1 cellular context compared by ENCODE assay signal in the genomic region with DNA sequence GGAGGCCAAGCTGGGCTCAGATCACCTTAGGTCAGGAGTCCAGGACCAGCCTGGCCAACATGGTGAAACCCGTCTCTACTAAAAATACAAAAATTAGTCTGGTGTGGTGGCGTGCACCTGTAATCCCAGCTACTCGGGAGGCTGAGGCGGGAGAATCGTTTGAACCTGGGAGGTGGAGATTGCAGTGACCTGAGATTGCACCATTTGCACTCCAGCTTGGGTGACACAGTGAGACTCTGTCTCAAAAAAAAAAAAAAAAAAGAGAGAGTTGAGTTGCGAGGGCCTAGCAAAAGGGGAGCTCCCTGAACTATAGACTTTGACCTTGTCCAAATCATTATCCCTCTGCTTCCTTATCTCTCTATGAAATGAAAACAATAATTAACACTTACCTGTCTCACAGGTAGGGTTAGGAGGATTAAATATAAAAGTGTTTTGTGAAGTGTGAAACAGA.
A peak's percentile ranks its signal among the peaks of the same experiment; 100 is the strongest.
TF ChIP-seq lines count a peak whose summit lies in the region.
"Not testable (repeated sequence)": the region's sequence is repeated elsewhere in the genome, so short reads cannot be mapped to it uniquely, and the experiment has no call there.

No MANE protein-coding gene starts in this region.

TF ChIP-seq in HepG2, 621 proteins besides CTCF, POLR2A, EP300 and RAD21 (continued from another document):
- TF ChIP-seq, protein P1, sequence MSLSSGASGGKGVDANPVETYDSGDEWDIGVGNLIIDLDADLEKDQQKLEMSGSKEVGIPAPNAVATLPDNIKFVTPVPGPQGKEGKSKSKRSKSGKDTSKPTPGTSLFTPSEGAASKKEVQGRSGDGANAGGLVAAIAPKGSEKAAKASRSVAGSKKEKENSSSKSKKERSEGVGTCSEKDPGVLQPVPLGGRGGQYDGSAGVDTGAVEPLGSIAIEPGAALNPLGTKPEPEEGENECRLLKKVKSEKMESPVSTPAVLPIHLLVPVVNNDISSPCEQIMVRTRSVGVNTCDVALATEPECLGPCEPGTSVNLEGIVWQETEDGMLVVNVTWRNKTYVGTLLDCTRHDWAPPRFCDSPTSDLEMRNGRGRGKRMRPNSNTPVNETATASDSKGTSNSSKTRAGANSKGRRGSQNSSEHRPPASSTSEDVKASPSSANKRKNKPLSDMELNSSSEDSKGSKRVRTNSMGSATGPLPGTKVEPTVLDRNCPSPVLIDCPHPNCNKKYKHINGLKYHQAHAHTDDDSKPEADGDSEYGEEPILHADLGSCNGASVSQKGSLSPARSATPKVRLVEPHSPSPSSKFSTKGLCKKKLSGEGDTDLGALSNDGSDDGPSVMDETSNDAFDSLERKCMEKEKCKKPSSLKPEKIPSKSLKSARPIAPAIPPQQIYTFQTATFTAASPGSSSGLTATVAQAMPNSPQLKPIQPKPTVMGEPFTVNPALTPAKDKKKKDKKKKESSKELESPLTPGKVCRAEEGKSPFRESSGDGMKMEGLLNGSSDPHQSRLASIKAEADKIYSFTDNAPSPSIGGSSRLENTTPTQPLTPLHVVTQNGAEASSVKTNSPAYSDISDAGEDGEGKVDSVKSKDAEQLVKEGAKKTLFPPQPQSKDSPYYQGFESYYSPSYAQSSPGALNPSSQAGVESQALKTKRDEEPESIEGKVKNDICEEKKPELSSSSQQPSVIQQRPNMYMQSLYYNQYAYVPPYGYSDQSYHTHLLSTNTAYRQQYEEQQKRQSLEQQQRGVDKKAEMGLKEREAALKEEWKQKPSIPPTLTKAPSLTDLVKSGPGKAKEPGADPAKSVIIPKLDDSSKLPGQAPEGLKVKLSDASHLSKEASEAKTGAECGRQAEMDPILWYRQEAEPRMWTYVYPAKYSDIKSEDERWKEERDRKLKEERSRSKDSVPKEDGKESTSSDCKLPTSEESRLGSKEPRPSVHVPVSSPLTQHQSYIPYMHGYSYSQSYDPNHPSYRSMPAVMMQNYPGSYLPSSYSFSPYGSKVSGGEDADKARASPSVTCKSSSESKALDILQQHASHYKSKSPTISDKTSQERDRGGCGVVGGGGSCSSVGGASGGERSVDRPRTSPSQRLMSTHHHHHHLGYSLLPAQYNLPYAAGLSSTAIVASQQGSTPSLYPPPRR (CRISPR knock-in tag; IDR thresholded peaks at IDR 0.05; ENCODE audit: borderline replicate concordance): 0 out of 2 replicates have a peak, but pooled peaks have one; percentile 15
- TF ChIP-seq, protein P2, sequence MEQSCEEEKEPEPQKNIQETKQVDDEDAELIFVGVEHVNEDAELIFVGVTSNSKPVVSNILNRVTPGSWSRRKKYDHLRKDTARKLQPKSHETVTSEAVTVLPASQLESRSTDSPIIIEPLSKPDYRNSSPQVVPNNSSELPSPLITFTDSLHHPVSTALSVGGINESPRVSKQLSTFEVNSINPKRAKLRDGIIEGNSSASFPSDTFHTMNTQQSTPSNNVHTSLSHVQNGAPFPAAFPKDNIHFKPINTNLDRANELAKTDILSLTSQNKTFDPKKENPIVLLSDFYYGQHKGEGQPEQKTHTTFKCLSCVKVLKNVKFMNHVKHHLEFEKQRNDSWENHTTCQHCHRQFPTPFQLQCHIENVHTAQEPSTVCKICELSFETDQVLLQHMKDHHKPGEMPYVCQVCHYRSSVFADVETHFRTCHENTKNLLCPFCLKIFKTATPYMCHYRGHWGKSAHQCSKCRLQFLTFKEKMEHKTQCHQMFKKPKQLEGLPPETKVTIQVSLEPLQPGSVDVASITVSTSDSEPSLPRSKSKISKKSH (CRISPR knock-in tag; IDR thresholded peaks at IDR 0.05; ENCODE audit: borderline replicate concordance): peak; percentile 52; the same call in 1 of the 2 replicates
- TF ChIP-seq BCL6 (CRISPR knock-in tag; IDR thresholded peaks at IDR 0.05) (peak; percentile 77), CREM (IDR thresholded peaks at IDR 0.05) (peak; percentile 71), SOX5 (CRISPR knock-in tag; IDR thresholded peaks at IDR 0.05; ENCODE audit: borderline replicate concordance) (peak; percentile 50; the same call in 1 of the 2 replicates), ZNF788 (CRISPR knock-in tag; IDR thresholded peaks at IDR 0.05; ENCODE audit: borderline replicate concordance) (0 out of 2 replicates have a peak, but pooled peaks have one; percentile 77), ZNF644 (CRISPR knock-in tag; IDR thresholded peaks at IDR 0.05; ENCODE audit: low read depth) (0 out of 2 replicates have a peak, but pooled peaks have one; percentile 26), TRIM24 (CRISPR knock-in tag; IDR thresholded peaks at IDR 0.05) (peak; percentile 79; the same call in 1 of the 2 replicates), DPF2 (CRISPR knock-in tag; IDR thresholded peaks at IDR 0.05; ENCODE audit: borderline replicate concordance, low read depth) (peak; percentile 57; the same call in 1 of the 2 replicates), KDM6A (CRISPR knock-in tag; IDR thresholded peaks at IDR 0.05; ENCODE audit: low read depth) (peak; percentile 71; the same call in 1 of the 2 replicates), GABPB1 (CRISPR knock-in tag; IDR thresholded peaks at IDR 0.05) (peak; percentile 38), MEF2D (CRISPR knock-in tag; IDR thresholded peaks at IDR 0.05) (peak; percentile 23; the same call in 1 of the 2 replicates), CREB1 (IDR thresholded peaks at IDR 0.05) (peak; percentile 17; the same call in 1 of the 2 replicates), CREB1 (CRISPR knock-in tag; IDR thresholded peaks at IDR 0.05) (peak; percentile 69), GFI1 (CRISPR knock-in tag; IDR thresholded peaks at IDR 0.05; ENCODE audit: borderline replicate concordance) (peak; percentile 61; the same call in 1 of the 2 replicates), ZNF614 (CRISPR knock-in tag; IDR thresholded peaks at IDR 0.05; ENCODE audit: borderline replicate concordance) (peak; percentile 17; the same call in 1 of the 2 replicates), JUNB (CRISPR knock-in tag; IDR thresholded peaks at IDR 0.05; ENCODE audit: borderline replicate concordance) (peak; percentile 37; the same call in 1 of the 2 replicates), TCF7 (IDR thresholded peaks at IDR 0.05; ENCODE audit: low read depth) (peak; percentile 89), RXRB (CRISPR knock-in tag; IDR thresholded peaks at IDR 0.05; ENCODE audit: borderline replicate concordance) (peak; percentile 48; the same call in 1 of the 2 replicates), ELF3 (CRISPR knock-in tag; IDR thresholded peaks at IDR 0.05) (peak; percentile 81), ZBTB3 (CRISPR knock-in tag; IDR thresholded peaks at IDR 0.05; ENCODE audit: borderline replicate concordance, low read depth) (peak; percentile 93; the same call in 1 of the 2 replicates), MED13 (CRISPR knock-in tag; IDR thresholded peaks at IDR 0.05) (0 out of 2 replicates have a peak, but pooled peaks have one; percentile 49), KLF16 (CRISPR knock-in tag; IDR thresholded peaks at IDR 0.05) (peak in 1 of 2 experiments; percentile 64; a peak in 1 of 4 replicates), FOXA3 (CRISPR knock-in tag; IDR thresholded peaks at IDR 0.05) (peak; percentile 71), HOXD1 (CRISPR knock-in tag; IDR thresholded peaks at IDR 0.05) (peak; percentile 49; the same call in 1 of the 2 replicates), HNF4A (CRISPR knock-in tag; IDR thresholded peaks at IDR 0.05) (peak; percentile 90), ZFP1 (CRISPR knock-in tag; IDR thresholded peaks at IDR 0.05) (peak; percentile 85), PITX1 (CRISPR knock-in tag; IDR thresholded peaks at IDR 0.05) (peak; percentile 46; the same call in 1 of the 2 replicates), ZNF543 (CRISPR knock-in tag; IDR thresholded peaks at IDR 0.05) (0 out of 2 replicates have a peak, but pooled peaks have one; percentile 31), NR2F1 (CRISPR knock-in tag; IDR thresholded peaks at IDR 0.05) (peak; percentile 85 to 93), ZNF331 (CRISPR knock-in tag; IDR thresholded peaks at IDR 0.05) (0 out of 2 replicates have a peak, but pooled peaks have one; percentile 39), REPIN1 (CRISPR knock-in tag; IDR thresholded peaks at IDR 0.05; ENCODE audit: borderline replicate concordance, low read depth) (peak; percentile 20; the same call in 1 of the 2 replicates), HDAC2 (CRISPR knock-in tag; IDR thresholded peaks at IDR 0.05) (peak; percentile 91), SAP130 (CRISPR knock-in tag; IDR thresholded peaks at IDR 0.05; ENCODE audit: low read depth) (peak; percentile 53), CEBPB (IDR thresholded peaks at IDR 0.05; ENCODE audit: borderline replicate concordance, low read depth, low read length) (peak; percentile 76; the same call in 1 of the 2 replicates), ISL2 (CRISPR knock-in tag; IDR thresholded peaks at IDR 0.05) (peak; percentile 56; the same call in 1 of the 2 replicates), GABPA (CRISPR knock-in tag; IDR thresholded peaks at IDR 0.05; ENCODE audit: low read depth) (peak; percentile 50)
- not testable (repeated sequence) for TF ChIP-seq CREM (CRISPR knock-in tag; IDR thresholded peaks at IDR 0.05); GABPA (IDR thresholded peaks at IDR 0.05; ENCODE audit: low read depth, low read length)
- TF ChIP-seq, protein P3, sequence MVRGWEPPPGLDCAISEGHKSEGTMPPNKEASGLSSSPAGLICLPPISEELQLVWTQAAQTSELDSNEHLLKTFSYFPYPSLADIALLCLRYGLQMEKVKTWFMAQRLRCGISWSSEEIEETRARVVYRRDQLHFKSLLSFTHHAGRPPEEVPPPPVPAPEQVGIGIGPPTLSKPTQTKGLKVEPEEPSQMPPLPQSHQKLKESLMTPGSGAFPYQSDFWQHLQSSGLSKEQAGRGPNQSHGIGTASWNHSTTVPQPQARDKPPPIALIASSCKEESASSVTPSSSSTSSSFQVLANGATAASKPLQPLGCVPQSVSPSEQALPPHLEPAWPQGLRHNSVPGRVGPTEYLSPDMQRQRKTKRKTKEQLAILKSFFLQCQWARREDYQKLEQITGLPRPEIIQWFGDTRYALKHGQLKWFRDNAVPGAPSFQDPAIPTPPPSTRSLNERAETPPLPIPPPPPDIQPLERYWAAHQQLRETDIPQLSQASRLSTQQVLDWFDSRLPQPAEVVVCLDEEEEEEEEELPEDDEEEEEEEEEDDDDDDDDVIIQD (CRISPR knock-in tag; IDR thresholded peaks at IDR 0.05; ENCODE audit: low read depth): 0 out of 2 replicates have a peak, but pooled peaks have one; percentile 38
- TF ChIP-seq, protein P4, sequence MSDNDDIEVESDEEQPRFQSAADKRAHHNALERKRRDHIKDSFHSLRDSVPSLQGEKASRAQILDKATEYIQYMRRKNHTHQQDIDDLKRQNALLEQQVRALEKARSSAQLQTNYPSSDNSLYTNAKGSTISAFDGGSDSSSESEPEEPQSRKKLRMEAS (IDR thresholded peaks at IDR 0.05): peak; percentile 38; the same call in 1 of the 2 replicates
- TF ChIP-seq, protein P5, sequence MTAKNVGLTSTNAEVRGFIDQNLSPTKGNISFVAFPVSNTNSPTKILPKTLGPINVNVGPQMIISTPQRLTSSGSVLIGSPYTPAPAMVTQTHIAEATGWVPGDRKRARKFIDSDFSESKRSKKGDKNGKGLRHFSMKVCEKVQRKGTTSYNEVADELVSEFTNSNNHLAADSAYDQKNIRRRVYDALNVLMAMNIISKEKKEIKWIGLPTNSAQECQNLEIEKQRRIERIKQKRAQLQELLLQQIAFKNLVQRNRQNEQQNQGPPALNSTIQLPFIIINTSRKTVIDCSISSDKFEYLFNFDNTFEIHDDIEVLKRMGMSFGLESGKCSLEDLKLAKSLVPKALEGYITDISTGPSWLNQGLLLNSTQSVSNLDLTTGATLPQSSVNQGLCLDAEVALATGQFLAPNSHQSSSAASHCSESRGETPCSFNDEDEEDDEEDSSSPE (CRISPR knock-in tag; IDR thresholded peaks at IDR 0.05): peak; percentile 76
- TF ChIP-seq, protein P6, sequence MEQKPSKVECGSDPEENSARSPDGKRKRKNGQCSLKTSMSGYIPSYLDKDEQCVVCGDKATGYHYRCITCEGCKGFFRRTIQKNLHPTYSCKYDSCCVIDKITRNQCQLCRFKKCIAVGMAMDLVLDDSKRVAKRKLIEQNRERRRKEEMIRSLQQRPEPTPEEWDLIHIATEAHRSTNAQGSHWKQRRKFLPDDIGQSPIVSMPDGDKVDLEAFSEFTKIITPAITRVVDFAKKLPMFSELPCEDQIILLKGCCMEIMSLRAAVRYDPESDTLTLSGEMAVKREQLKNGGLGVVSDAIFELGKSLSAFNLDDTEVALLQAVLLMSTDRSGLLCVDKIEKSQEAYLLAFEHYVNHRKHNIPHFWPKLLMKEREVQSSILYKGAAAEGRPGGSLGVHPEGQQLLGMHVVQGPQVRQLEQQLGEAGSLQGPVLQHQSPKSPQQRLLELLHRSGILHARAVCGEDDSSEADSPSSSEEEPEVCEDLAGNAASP (CRISPR knock-in tag; IDR thresholded peaks at IDR 0.05; ENCODE audit: borderline replicate concordance): peak; percentile 70; the same call in 1 of the 2 replicates
- TF ChIP-seq, protein P7, sequence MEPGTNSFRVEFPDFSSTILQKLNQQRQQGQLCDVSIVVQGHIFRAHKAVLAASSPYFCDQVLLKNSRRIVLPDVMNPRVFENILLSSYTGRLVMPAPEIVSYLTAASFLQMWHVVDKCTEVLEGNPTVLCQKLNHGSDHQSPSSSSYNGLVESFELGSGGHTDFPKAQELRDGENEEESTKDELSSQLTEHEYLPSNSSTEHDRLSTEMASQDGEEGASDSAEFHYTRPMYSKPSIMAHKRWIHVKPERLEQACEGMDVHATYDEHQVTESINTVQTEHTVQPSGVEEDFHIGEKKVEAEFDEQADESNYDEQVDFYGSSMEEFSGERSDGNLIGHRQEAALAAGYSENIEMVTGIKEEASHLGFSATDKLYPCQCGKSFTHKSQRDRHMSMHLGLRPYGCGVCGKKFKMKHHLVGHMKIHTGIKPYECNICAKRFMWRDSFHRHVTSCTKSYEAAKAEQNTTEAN (CRISPR knock-in tag; conservative IDR thresholded peaks at IDR 0.05): 0 out of 2 replicates have a peak, but pooled peaks have one; percentile 21
